In the genomic region with DNA sequence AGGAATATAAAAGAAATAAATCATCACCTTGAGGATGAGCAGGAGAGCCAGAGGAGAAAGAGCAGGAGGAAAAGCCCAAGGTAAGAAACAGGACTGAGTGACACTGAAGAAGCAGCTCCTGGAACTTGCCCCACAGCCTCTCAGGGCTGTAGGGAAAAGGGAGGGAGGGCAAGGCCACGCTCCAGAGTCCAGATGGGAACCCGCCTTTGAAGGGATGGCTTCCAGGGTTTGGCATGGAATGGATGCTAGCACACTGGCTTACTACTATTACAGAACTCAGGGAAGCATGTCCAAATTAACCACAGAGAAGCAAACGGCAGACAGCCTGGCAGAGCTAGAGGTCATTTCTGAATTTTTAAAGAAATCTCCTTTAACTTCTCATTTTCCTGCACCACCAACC, we compare ENCODE assay signal across 29 cellular contexts. TPM values are rescaled to one million over a fixed set of nuclear protein-coding genes. Genes with fewer than 3 reads are reported as not detected.
A peak's percentile ranks its signal among the peaks of the same experiment; 100 is the strongest.
DNase-seq lines count a peak whose midpoint lies in the region; ATAC-seq and TF ChIP-seq lines count a peak whose summit lies in the region.
"Had no signal": no experiment of that assay in that cellular context is flagged by ENCODE, and none has a peak within 500 bp of the region (broad histone marks: within the 10 kb centered on the region; RNA-seq: fewer than 3 reads in every experiment).

No MANE protein-coding gene starts in this region.

- peak; percentile 22 for DNase-seq in AG10803 (ENCODE audit: low read depth)
- DNase-seq in NCI-H1694 (lab: John Stamatoyannopoulos, UW), result peak; percentile 65
- peak; percentile 33 for DNase-seq in cerebellar cortex (ENCODE audit: low spot score)
- DNase-seq in T-cell, result no peak
- no peak for DNase-seq in medulla oblongata (ENCODE audit: extremely low spot score)
- DNase-seq in A172 (ENCODE audit: low spot score), result no peak
- DNase-seq: activated CD4-positive, alpha-beta T cell treated with anti-CD3 and anti-CD28 coated beads, Interleukin-2, amount 10 ng/mL, durations not matched to agents 24 days and 14 days; activated gamma-delta T cell; AML-193; CD4-positive, alpha-beta memory T cell; immature natural killer cell; left lung; MG63; NCI-H1417; NCI-H82; right cardiac atrium; RPMI8226; SJCRH30; spleen; stimulated activated CD4-positive, alpha-beta T cell treated with anti-CD3 and anti-CD28 coated beads, Interleukin-2, amount 100 ng/mL, for 24 hours; stimulated activated naive CD8-positive, alpha-beta T cell treated with anti-CD3 and anti-CD28 coated beads, Interleukin-15, amount 100 ng/mL, for 72 hours had no signal

- H3K4me1 Mint-ChIP-seq in T-cell, result peaks cover 70 to 73% (median 71%) of the 10 kb centered on the region in 3 donors

- peaks cover 9 to 50% (median 22%) of the 10 kb centered on the region in 4 donors for H3K4me1 ChIP-seq in liver (ENCODE audit: control insufficient read depth in 4 of 4, insufficient read depth in 4 of 4, low read length in 3 of 4)
- H3K4me1 ChIP-seq: SJCRH30 had no signal

- H3K36me3 Mint-ChIP-seq in T-cell, result no peaks in the 10 kb centered on the region
- H3K36me3 Mint-ChIP-seq: CD4-positive, alpha-beta memory T cell; immature natural killer cell had no signal

- ATAC-seq in T-cell (replicated peaks in 1 of 4) (no peak), HG03460 (IDR thresholded peaks at IDR 0.05; ENCODE audit: unreplicated experiment) (no peak)
- ATAC-seq: left lung; right cardiac atrium; stimulated activated naive CD8-positive, alpha-beta T cell treated with anti-CD3 and anti-CD28 coated beads, Interleukin-15, amount 100 ng/mL, for 72 hours had no signal

- no peak for TF ChIP-seq RAD21 in liver (IDR thresholded peaks at IDR 0.05)

- TF ChIP-seq CTCF in AG10803 (conservative IDR thresholded peaks at IDR 0.05; ENCODE audit: low read length) (no peak), liver (IDR thresholded peaks at IDR 0.05; ENCODE audit: low read depth, low read length, missing input control) (no peak)

- H3K27me3 ChIP-seq in liver (ENCODE audit: control insufficient read depth in 4 of 4, insufficient read depth in 4 of 4, low read length in 3 of 4), result no peaks in the 10 kb centered on the region
- H3K27me3 ChIP-seq: dorsolateral prefrontal cortex, esophagus muscularis mucosa, left lung, MG63, SJCRH30, spleen, vagina had no signal

- H3K9ac ChIP-seq in liver (ENCODE audit: low read depth in 1 of 2, low read length in 2 of 2), result no peak overlapping the region
- H3K9ac ChIP-seq: KMS-11 had no signal

- CTCF ChIA-PET in T-cell (lab: Charles Lee), result no interaction called here

- WGBS in liver, result 47% methylated on average over 3 of the region's 3 CpGs

- no peak overlapping the region for H3K27ac Mint-ChIP-seq in T-cell
- H3K27ac Mint-ChIP-seq: activated CD4-positive, alpha-beta T cell treated with anti-CD3 and anti-CD28 coated beads, Interleukin-2, amount 10 ng/mL, durations not matched to agents 24 days and 14 days; stimulated activated naive CD8-positive, alpha-beta T cell treated with anti-CD3 and anti-CD28 coated beads, Interleukin-15, amount 100 ng/mL, for 72 hours had no signal

- no peaks in the 10 kb centered on the region for H3K27me3 Mint-ChIP-seq in T-cell
- H3K27me3 Mint-ChIP-seq: activated CD4-positive, alpha-beta T cell treated with anti-CD3 and anti-CD28 coated beads, Interleukin-2, amount 10 ng/mL, durations not matched to agents 24 days and 14 days; CD4-positive, alpha-beta memory T cell; central memory CD8-positive, alpha-beta T cell; stimulated activated naive CD8-positive, alpha-beta T cell treated with anti-CD3 and anti-CD28 coated beads, Interleukin-15, amount 100 ng/mL, for 72 hours had no signal

- H3K4me3 Mint-ChIP-seq in T-cell, result no peak overlapping the region
- H3K4me3 Mint-ChIP-seq: activated CD4-positive, alpha-beta T cell treated with anti-CD3 and anti-CD28 coated beads, Interleukin-2, amount 10 ng/mL, durations not matched to agents 24 days and 14 days; central memory CD8-positive, alpha-beta T cell; immature natural killer cell; stimulated activated naive CD8-positive, alpha-beta T cell treated with anti-CD3 and anti-CD28 coated beads, Interleukin-15, amount 100 ng/mL, for 72 hours had no signal

- H3K9me3 ChIP-seq in liver (ENCODE audit: control insufficient read depth in 4 of 4, low read length in 3 of 4), result no peaks in the 10 kb centered on the region
- H3K9me3 ChIP-seq: esophagus muscularis mucosa, left lung, MG63, SJCRH30, spleen, thoracic aorta, vagina had no signal

- no peaks in the 10 kb centered on the region for H3K36me3 ChIP-seq in liver (ENCODE audit: control insufficient read depth in 4 of 4, insufficient read depth in 3 of 4, low read depth in 1 of 4, low read length in 3 of 4)
- H3K36me3 ChIP-seq: esophagus muscularis mucosa, left lung, MG63, SJCRH30, spleen, thoracic aorta, vagina had no signal

- H3K27ac ChIP-seq in liver (ENCODE audit: low read depth in 1 of 2, low read length in 2 of 2), result no peak overlapping the region
- H3K27ac ChIP-seq: dorsolateral prefrontal cortex, esophagus muscularis mucosa, KMS-11, left lung, SJCRH30, spleen, thoracic aorta, vagina had no signal

- no peaks in the 10 kb centered on the region for H3K9me3 Mint-ChIP-seq in T-cell
- H3K9me3 Mint-ChIP-seq: activated CD4-positive, alpha-beta T cell treated with anti-CD3 and anti-CD28 coated beads, Interleukin-2, amount 10 ng/mL, durations not matched to agents 24 days and 14 days; CD4-positive, alpha-beta memory T cell; central memory CD8-positive, alpha-beta T cell; immature natural killer cell; stimulated activated naive CD8-positive, alpha-beta T cell treated with anti-CD3 and anti-CD28 coated beads, Interleukin-15, amount 100 ng/mL, for 72 hours had no signal

- H3K4me3 ChIP-seq in AG10803 (ENCODE audit: low read length) (no peak overlapping the region), liver (ENCODE audit: low read depth in 1 of 3, low read length in 3 of 3) (no peak overlapping the region)
- H3K4me3 ChIP-seq: dorsolateral prefrontal cortex, esophagus muscularis mucosa, left lung, MG63, SJCRH30, spleen, thoracic aorta, vagina had no signal

- POLR2A ChIA-PET in T-cell (lab: Charles Lee), result interaction anchor here in 1 of 2 donors (0.7 kb wide), 2 partner anchors 19 to 28 kb away, joined by 6 to 9 read pairs; no protein-coding TSS in a partner anchor

TF ChIP-seq in liver, 16 proteins besides CTCF, POLR2A, EP300 and RAD21:
- no peak for TF ChIP-seq FOXA1 (IDR thresholded peaks at IDR 0.05)
- TF ChIP-seq HNF4A (conservative IDR thresholded peaks at IDR 0.05), result peak; percentile 52 to 67

RNA-seq across cellular contexts. Expression of a gene that starts 26.8 kb away (rescaled TPM):
- total RNA-seq in liver (10 to 100 TPM; 14.8 to 89.9 TPM), T-cell (10 to 100 TPM; 28.0 to 36.1 (median 31.7) TPM)
- 10 to 100 TPM; 20.2 to 29.9 TPM for polyA plus RNA-seq in liver
- total RNA-seq in A172 (2014; rRNA removed; shearing (Covaris generic)), result 7.4 and 11.8 TPM in 2 replicates

Comparison
In these comparisons a context has a peak if more than half of its experiments do, and no peak if none do; other contexts are left out.
1. DNase-seq: peak in AG10803 (single experiment), NCI-H1694 (single experiment) and cerebellar cortex (single experiment); none in T-cell (0 of 34), medulla oblongata (single experiment) and A172 (single experiment).